1 cellular context compared by ENCODE assay signal in genomic region chr19:48390188-48391099, GRCh38.
TF ChIP-seq lines count a peak whose summit lies in the region.

No MANE protein-coding gene starts in this region.

TF ChIP-seq in HEK293, 187 proteins besides CTCF, POLR2A, EP300 and RAD21 (continued from another document):
- TF ChIP-seq PRDM10 (tag by site-specific recombination; IDR thresholded peaks at IDR 0.05): peak; percentile 73
- TF ChIP-seq ZNF341 (tag by site-specific recombination; IDR thresholded peaks at IDR 0.05; ENCODE audit: low read depth): peak; percentile 83
TF ChIP-seq in HEK293: peak in this region for 63.
